ENCODE assay signal across 15 cellular contexts in genomic region chr13:97266328-97266727, GRCh38. TPM values are rescaled to one million over a fixed set of nuclear protein-coding genes. Genes with fewer than 3 reads are reported as not detected.
DNase-seq lines count a peak whose midpoint lies in the region; ATAC-seq and TF ChIP-seq lines count a peak whose summit lies in the region.
"Had no signal": no experiment of that assay in that cellular context is flagged by ENCODE, and none has a peak within 500 bp of the region (broad histone marks: within the 10 kb centered on the region; RNA-seq: fewer than 3 reads in every experiment).

No MANE protein-coding gene starts in this region.

- peaks cover 21% of the 10 kb centered on the region for H3K4me1 Mint-ChIP-seq in endodermal cell
- peaks cover 40% of the 10 kb centered on the region for H3K4me1 Mint-ChIP-seq in activated T-cell treated with anti-CD3 and anti-CD28 coated beads, Interleukin-2, amount 50 U/mL, for 24 hours (ENCODE audit: low read depth)

- CTCF ChIA-PET in A673 (lab: Charles Lee), result no interaction called here

- 84 to 90% methylated on average over 3 to 7 of the region's 8 CpGs for WGBS in endodermal cell (ENCODE audit: insufficient coverage in 1 of 2, insufficient read length in 1 of 2), 2 experiments
- no CpG with 5 or more reads among the region's 8 CpGs for WGBS in neuronal stem cell (ENCODE audit: extremely low coverage in 2 of 2, insufficient read length in 2 of 2, insufficient replicate concordance in 1 of 2), 2 donors

- no peak overlapping the region for H3K14ac ChIP-seq in neuronal stem cell (ENCODE audit: low read length)

- no peak overlapping the region for H3K4me3 ChIP-seq in A673 (ENCODE audit: low read depth, low read length, poor library complexity, severe bottlenecking)
- H3K4me3 ChIP-seq in endodermal cell (ENCODE audit: low read length), result no peak overlapping the region
- no peak overlapping the region for H3K4me3 ChIP-seq in neuronal stem cell (ENCODE audit: low read length in 2 of 2)
- H3K4me3 ChIP-seq: pancreas, SJSA1 had no signal

- H3K23ac ChIP-seq in neuronal stem cell (ENCODE audit: low read depth, low read length, poor library complexity), result no peak overlapping the region

- no peak overlapping the region for H2AFZ ChIP-seq in neuronal stem cell (ENCODE audit: low read length)

- H2BK5ac ChIP-seq in neuronal stem cell (ENCODE audit: low read length), result no peak overlapping the region

- no peaks in the 10 kb centered on the region for H3K9me3 Mint-ChIP-seq in endodermal cell
- no peaks in the 10 kb centered on the region for H3K9me3 Mint-ChIP-seq in activated T-cell treated with anti-CD3 and anti-CD28 coated beads, Interleukin-2, amount 50 U/mL, for 24 hours
- H3K9me3 Mint-ChIP-seq: activated CD4-positive, alpha-beta T cell treated with anti-CD3 and anti-CD28 coated beads, Interleukin-2, amount 10 ng/mL, durations not matched to agents 24 days and 14 days; IgD-negative memory B cell; stimulated activated memory B cell treated with anti-CD40 and anti-IgM and Interleukin-4, amounts not matched to agents 10 μg/mL and 1 μg/mL and 100 μg/mL, for 72 hours had no signal

- no peaks in the 10 kb centered on the region for H3K36me3 Mint-ChIP-seq in endodermal cell (ENCODE audit: low read depth)
- peaks cover 11% of the 10 kb centered on the region for H3K36me3 Mint-ChIP-seq in activated T-cell treated with anti-CD3 and anti-CD28 coated beads, Interleukin-2, amount 50 U/mL, for 24 hours (ENCODE audit: low read depth)
- H3K36me3 Mint-ChIP-seq: IgD-negative memory B cell had no signal

- H3K79me1 ChIP-seq in neuronal stem cell (ENCODE audit: low read depth, low read length), result no peaks in the 10 kb centered on the region

- H3K27me3 ChIP-seq in A673 (replicated peaks; ENCODE audit: insufficient read depth, low read depth, low read length, poor library complexity), result no peaks in the 10 kb centered on the region
- H3K27me3 ChIP-seq in endodermal cell (ENCODE audit: control insufficient read depth, insufficient read depth, low read length, poor library complexity, severe bottlenecking), result no peaks in the 10 kb centered on the region
- H3K27me3 ChIP-seq in neuronal stem cell (ENCODE audit: control insufficient read depth in 3 of 3, insufficient read depth in 3 of 3, low read depth in 1 of 3, low read length in 3 of 3), result no peaks in the 10 kb centered on the region
- H3K27me3 ChIP-seq: pancreas, SJSA1 had no signal

- H3K9ac ChIP-seq in endodermal cell (ENCODE audit: extremely low read depth, low read length, poor library complexity, severe bottlenecking), result no peak overlapping the region
- no peak overlapping the region for H3K9ac ChIP-seq in neuronal stem cell (ENCODE audit: low read depth, low read length, poor library complexity)

- no peak overlapping the region for H3K27ac Mint-ChIP-seq in endodermal cell
- H3K27ac Mint-ChIP-seq in activated T-cell treated with anti-CD3 and anti-CD28 coated beads, Interleukin-2, amount 50 U/mL, for 24 hours, result no peak overlapping the region
- H3K27ac Mint-ChIP-seq: activated CD4-positive, alpha-beta T cell treated with anti-CD3 and anti-CD28 coated beads, Interleukin-2, amount 10 ng/mL, durations not matched to agents 24 days and 14 days; stimulated activated memory B cell treated with anti-CD40 and anti-IgM and Interleukin-4, amounts not matched to agents 10 μg/mL and 1 μg/mL and 100 μg/mL, for 72 hours had no signal

- no peak overlapping the region for H4K8ac ChIP-seq in neuronal stem cell (ENCODE audit: low read depth, low read length)

- H3K36me3 ChIP-seq in A673 (ENCODE audit: insufficient read depth, low read length, poor library complexity, severe bottlenecking), result no peaks in the 10 kb centered on the region
- H3K36me3 ChIP-seq in endodermal cell (ENCODE audit: control insufficient read depth, insufficient read depth, low read length), result no peaks in the 10 kb centered on the region
- peaks cover 0 to 2% of the 10 kb centered on the region in 2 donors for H3K36me3 ChIP-seq in neuronal stem cell (replicated peaks in 1 of 2; ENCODE audit: control insufficient read depth in 2 of 2, insufficient read depth in 2 of 2, low read length in 2 of 2)
- H3K36me3 ChIP-seq: pancreas, SJSA1 had no signal

- no peak overlapping the region for H3K4me3 Mint-ChIP-seq in endodermal cell
- no peak overlapping the region for H3K4me3 Mint-ChIP-seq in activated T-cell treated with anti-CD3 and anti-CD28 coated beads, Interleukin-2, amount 50 U/mL, for 24 hours
- H3K4me3 Mint-ChIP-seq: activated CD4-positive, alpha-beta T cell treated with anti-CD3 and anti-CD28 coated beads, Interleukin-2, amount 10 ng/mL, durations not matched to agents 24 days and 14 days; IgD-negative memory B cell; stimulated activated memory B cell treated with anti-CD40 and anti-IgM and Interleukin-4, amounts not matched to agents 10 μg/mL and 1 μg/mL and 100 μg/mL, for 72 hours had no signal

- no peak overlapping the region for H2AK5ac ChIP-seq in neuronal stem cell (ENCODE audit: low read depth, low read length)

- peak overlapping the region; percentile 48 for H3K18ac ChIP-seq in neuronal stem cell (ENCODE audit: low read length)

- no TSS peak for BruUV-seq in A673 (replicated peaks; lab: Mats Ljungman, UMichigan)

- TF ChIP-seq CTCF in A673 (conservative IDR thresholded peaks at IDR 0.05; ENCODE audit: low read depth, low read length), result no peak
- no peak for TF ChIP-seq CTCF in endodermal cell (conservative IDR thresholded peaks at IDR 0.05)

- H3K27me3 Mint-ChIP-seq in endodermal cell (ENCODE audit: insufficient read depth), result peaks cover 11% of the 10 kb centered on the region
- no peaks in the 10 kb centered on the region for H3K27me3 Mint-ChIP-seq in activated T-cell treated with anti-CD3 and anti-CD28 coated beads, Interleukin-2, amount 50 U/mL, for 24 hours
- H3K27me3 Mint-ChIP-seq: activated CD4-positive, alpha-beta T cell treated with anti-CD3 and anti-CD28 coated beads, Interleukin-2, amount 10 ng/mL, durations not matched to agents 24 days and 14 days; IgD-negative memory B cell; stimulated activated memory B cell treated with anti-CD40 and anti-IgM and Interleukin-4, amounts not matched to agents 10 μg/mL and 1 μg/mL and 100 μg/mL, for 72 hours had no signal

- intact Hi-C loops in A673 (cut with micrococcal nuclease; ENCODE audit: unreplicated experiment), result no loop called here

- H3K4me1 ChIP-seq in A673 (ENCODE audit: insufficient read depth, low read length, poor library complexity, severe bottlenecking), result peaks cover 6% of the 10 kb centered on the region
- H3K4me1 ChIP-seq in endodermal cell (ENCODE audit: control insufficient read depth, insufficient read depth, low read length), result peaks cover 17% of the 10 kb centered on the region
- peaks cover 9 to 14% of the 10 kb centered on the region in 2 donors for H3K4me1 ChIP-seq in neuronal stem cell (ENCODE audit: control insufficient read depth in 2 of 2, insufficient read depth in 1 of 2, low read depth in 1 of 2, low read length in 2 of 2)
- H3K4me1 ChIP-seq: SJSA1 had no signal

- ATAC-seq in HG03135 (IDR thresholded peaks at IDR 0.05; ENCODE audit: unreplicated experiment), result no peak
- ATAC-seq: pancreas; stimulated activated memory B cell treated with anti-CD40 and anti-IgM and Interleukin-4, amounts not matched to agents 10 μg/mL and 1 μg/mL and 100 μg/mL, for 72 hours had no signal

- H2BK12ac ChIP-seq in neuronal stem cell (ENCODE audit: low read length), result no peak overlapping the region

- POLR2A ChIA-PET in A673 (lab: Charles Lee; ENCODE audit: low non-redundant PET), result no interaction called here

- H3K27ac ChIP-seq in A673 (ENCODE audit: low read depth, low read length, poor library complexity, severe bottlenecking), result no peak overlapping the region
- H3K27ac ChIP-seq in endodermal cell (ENCODE audit: low read depth, low read length), result no peak overlapping the region
- no peak overlapping the region for H3K27ac ChIP-seq in neuronal stem cell (replicated peaks; ENCODE audit: low read length)
- H3K27ac ChIP-seq: pancreas, SJSA1 had no signal

- no peaks in the 10 kb centered on the region for H3K9me3 ChIP-seq in A673 (ENCODE audit: low read depth, low read length, poor library complexity, severe bottlenecking)
- no peaks in the 10 kb centered on the region for H3K9me3 ChIP-seq in endodermal cell (ENCODE audit: control insufficient read depth, low read length)
- no peaks in the 10 kb centered on the region for H3K9me3 ChIP-seq in neuronal stem cell (replicated peaks in 1 of 2; ENCODE audit: control insufficient read depth in 2 of 2, insufficient read depth in 1 of 2, low read depth in 1 of 2, low read length in 2 of 2)
- H3K9me3 ChIP-seq: Caco-2, pancreas, SJSA1 had no signal

- H4K91ac ChIP-seq in neuronal stem cell (ENCODE audit: low read depth, low read length, poor library complexity), result no peak overlapping the region

- DNase-seq in A673 (ENCODE audit: low spot score), result peak; percentile 56
- DNase-seq in NCI-H2227 (lab: John Stamatoyannopoulos, UW; ENCODE audit: unreplicated experiment), result peak; percentile 71
- DNase-seq in endodermal cell, result peak; percentile 76
- DNase-seq in neuronal stem cell (ENCODE audit: low spot score), result no peak
- no peak for DNase-seq in activated T-cell treated with anti-CD3 and anti-CD28 coated beads, Interleukin-2, amount 50 U/mL, for 24 hours
- DNase-seq in nucleus accumbens (lab: John Stamatoyannopoulos, UW), result no peak
- no peak for DNase-seq in activated gamma-delta T cell treated with Interleukin-2 at 50 U/mL for 16 hours
- DNase-seq: activated CD4-positive, alpha-beta T cell treated with anti-CD3 and anti-CD28 coated beads, Interleukin-2, amount 10 ng/mL, durations not matched to agents 24 days and 14 days; Caco-2; NCI-H226; pancreas had no signal

- no peak overlapping the region for H3K4ac ChIP-seq in neuronal stem cell (ENCODE audit: low read length)

- H3K4me2 ChIP-seq in neuronal stem cell (ENCODE audit: insufficient read depth, low read length, poor library complexity, severe bottlenecking), result no peak overlapping the region

- H2BK15ac ChIP-seq in neuronal stem cell (ENCODE audit: low read length), result no peak overlapping the region

- no peak overlapping the region for H2BK120ac ChIP-seq in neuronal stem cell (ENCODE audit: low read depth, low read length)

RNA-seq across cellular contexts. Expression of gene MBNL2, which starts 44.2 kb away (rescaled TPM):
- total RNA-seq in A673 (2021), result 12.0 TPM in 2 replicates
- 1 to 10 TPM; 1.7 to 3.3 TPM for total RNA-seq in endodermal cell
- 22.0 TPM for polyA plus RNA-seq in endodermal cell (2013, experiment 1 of 2)
- 22.7 TPM for polyA plus RNA-seq in endodermal cell (2013, experiment 2 of 2)
- 19.1 TPM for polyA plus RNA-seq in neuronal stem cell (2013, experiment 1 of 2)
- 22.7 TPM for polyA plus RNA-seq in neuronal stem cell (2013, experiment 2 of 2)

Comparison
In these comparisons a context has a peak if more than half of its experiments do, and no peak if none do; other contexts are left out.
1. DNase-seq: peak in A673 (single experiment), NCI-H2227 (single experiment) and endodermal cell (single experiment); none in neuronal stem cell (single experiment), activated T-cell treated with anti-CD3 and anti-CD28 coated beads, Interleukin-2, amount 50 U/mL, for 24 hours (single experiment), nucleus accumbens (0 of 56) and activated gamma-delta T cell treated with Interleukin-2 at 50 U/mL for 16 hours (single experiment).